In genomic region chr9:83936523-83936922, GRCh38 we compare ENCODE assay signal across 19 cellular contexts. TPM values are rescaled to one million over a fixed set of nuclear protein-coding genes. Genes with fewer than 3 reads are reported as not detected.
DNase-seq lines count a peak whose midpoint lies in the region; ATAC-seq and TF ChIP-seq lines count a peak whose summit lies in the region.
"Had no signal": no experiment of that assay in that cellular context is flagged by ENCODE, and none has a peak within 500 bp of the region (broad histone marks: within the 10 kb centered on the region; RNA-seq: fewer than 3 reads in every experiment).

No MANE protein-coding gene starts in this region.

- no peak overlapping the region for H3K56ac ChIP-seq in IMR-90 (ENCODE audit: extremely low read depth, insufficient read depth, low read length)

- H3K9me3 ChIP-seq in IMR-90 (ENCODE audit: control insufficient read depth, insufficient read depth, low read length) (no peaks in the 10 kb centered on the region), SK-N-SH (no peaks in the 10 kb centered on the region), A673 (ENCODE audit: low read depth, low read length, poor library complexity, severe bottlenecking) (no peaks in the 10 kb centered on the region)
- H3K9me3 ChIP-seq: A549; BLaER1 treated with 17β-estradiol and CSF1 and Interleukin-3, amounts not matched to agents 10 nM and 100 nM had no signal

- POLR2A ChIA-PET in IMR-90 (lab: Charles Lee; ENCODE audit: unreplicated experiment): no interaction called here
- POLR2A ChIA-PET in SK-N-SH (lab: Yijun Ruan, JAX): no interaction called here
- POLR2A ChIA-PET in A673 (lab: Charles Lee; ENCODE audit: low non-redundant PET): no interaction called here

- TF ChIP-seq RAD21 in IMR-90 (IDR thresholded peaks at IDR 0.05; ENCODE audit: low read length): no peak
- TF ChIP-seq RAD21 in SK-N-SH (IDR thresholded peaks at IDR 0.05; ENCODE audit: low read length): no peak

- H3K27me3 ChIP-seq in IMR-90 (ENCODE audit: control insufficient read depth, insufficient read depth, low read length) (no peaks in the 10 kb centered on the region), SK-N-SH (ENCODE audit: insufficient read depth) (no peaks in the 10 kb centered on the region), A673 (replicated peaks; ENCODE audit: insufficient read depth, low read depth, low read length, poor library complexity) (no peaks in the 10 kb centered on the region)
- H3K27me3 ChIP-seq: BLaER1 treated with 17β-estradiol and CSF1 and Interleukin-3, amounts not matched to agents 10 nM and 100 nM had no signal

- no peaks in the 10 kb centered on the region for H3K79me2 ChIP-seq in SK-N-SH (ENCODE audit: insufficient read depth)

- CTCF ChIA-PET in IMR-90 (lab: Yijun Ruan, JAX): interaction anchor here (0.6 to 3.9 kb wide), 3 partner anchors 320 to 1749 kb away, joined by 4 to 25 read pairs (median 8); no protein-coding TSS in a partner anchor
- CTCF ChIA-PET in SK-N-SH (lab: Yijun Ruan, JAX): interaction anchor here (0.6 to 6.3 kb wide), 11 partner anchors 10 to 438 kb away, joined by 3 to 69 read pairs (median 7); no protein-coding TSS in a partner anchor
- CTCF ChIA-PET in A673 (lab: Charles Lee): no interaction called here

- H2AK9ac ChIP-seq in IMR-90 (replicated peaks; ENCODE audit: low read depth, low read length, poor library complexity): no peak overlapping the region

- in situ Hi-C loops in IMR-90 (cut with MboI; ENCODE audit: low sequenced_read_pairs): loop anchor here (5.0 kb wide), 2 partner anchors 326 to 381 kb away; no protein-coding TSS in a partner anchor

- no CpG with 5 or more reads among the region's 6 CpGs for WGBS in IMR-90 (ENCODE audit: extremely low coverage in 2 of 2, insufficient read length in 1 of 2), 2 experiments
- WGBS in SK-N-SH (ENCODE audit: low lambda C conversion rate): 93% methylated on average over 6 of the region's 6 CpGs

- H3K4me3 Mint-ChIP-seq in mesothelial cell of epicardium: no peak overlapping the region
- H3K4me3 Mint-ChIP-seq: CD8-positive, alpha-beta memory T cell; H9 had no signal

- TF ChIP-seq CTCF in AG10803 (conservative IDR thresholded peaks at IDR 0.05; ENCODE audit: low read length): no peak
- no peak for TF ChIP-seq CTCF in IMR-90 (conservative IDR thresholded peaks at IDR 0.05; ENCODE audit: low read depth, low read length)
- TF ChIP-seq CTCF in SK-N-SH (IDR thresholded peaks at IDR 0.05): no peak
- no peak for TF ChIP-seq CTCF in mesothelial cell of epicardium (IDR thresholded peaks at IDR 0.05; ENCODE audit: unreplicated experiment)
- no peak for TF ChIP-seq CTCF in A673 (conservative IDR thresholded peaks at IDR 0.05; ENCODE audit: low read depth, low read length)

- H3K4me2 ChIP-seq in IMR-90 (ENCODE audit: low read depth, low read length) (no peak overlapping the region), SK-N-SH (no peak overlapping the region)
- H3K4me2 ChIP-seq: A549 had no signal

- H2AFZ ChIP-seq in IMR-90 (replicated peaks; ENCODE audit: low read length, poor library complexity): no peak overlapping the region
- no peak overlapping the region for H2AFZ ChIP-seq in SK-N-SH (ENCODE audit: low read depth)

- no peak overlapping the region for H3K9ac ChIP-seq in IMR-90 (ENCODE audit: low read depth, low read length)
- H3K9ac ChIP-seq in SK-N-SH: no peak overlapping the region
- H3K9ac ChIP-seq: BLaER1 treated with 17β-estradiol and CSF1 and Interleukin-3, amounts not matched to agents 10 nM and 100 nM had no signal

- H4K5ac ChIP-seq in IMR-90 (ENCODE audit: low read depth, low read length): no peak overlapping the region

- no peak overlapping the region for H3K23ac ChIP-seq in IMR-90 (ENCODE audit: low read depth, low read length)

- H2BK15ac ChIP-seq in IMR-90 (ENCODE audit: low read depth, low read length): no peak overlapping the region

- peaks cover 19% of the 10 kb centered on the region for H3K4me1 Mint-ChIP-seq in mesothelial cell of epicardium

- H2BK20ac ChIP-seq in IMR-90 (ENCODE audit: low read depth, low read length): no peak overlapping the region

- DNase-seq in AG10803 (ENCODE audit: low read depth) (peak; percentile 30), IMR-90 (no peak), SK-N-SH (no peak), fibroblast of gingiva (ENCODE audit: low read depth) (peak; percentile 30), mesothelial cell of epicardium (ENCODE audit: low spot score in 2 of 2, unreplicated experiment in 2 of 2) (no peak), NCI-H1417 treated with DMSO at 0.1 percent for 48 hours (lab: John Stamatoyannopoulos, UW) (no peak), NCI-H82 treated with DMSO at 0.1 percent for 48 hours (lab: John Stamatoyannopoulos, UW; ENCODE audit: unreplicated experiment) (no peak), A673 (ENCODE audit: low spot score) (no peak)
- DNase-seq: CD8-positive, alpha-beta memory T cell; DMS79 treated with DMSO at 0.1 percent for 48 hours; H9; NCI-H1417; NCI-H187 treated with DMSO at 0.1 percent for 48 hours; NCI-H2171; NCI-H526; SHP77 treated with DMSO at 0.1 percent for 48 hours had no signal

- no peak for ATAC-seq in IMR-90 (ENCODE audit: low read depth)
- ATAC-seq: A549, Panc1 had no signal

- H2BK120ac ChIP-seq in IMR-90 (ENCODE audit: low read depth, low read length): 0 out of 2 replicates have a peak overlapping the region, but pooled peaks have one; percentile 18

- H3K4ac ChIP-seq in IMR-90 (ENCODE audit: low read depth, low read length): no peak overlapping the region

- dilution Hi-C loops in IMR-90 (cut with HindIII; ENCODE audit: low sequenced_read_pairs, unreplicated experiment): no loop called here

- no peaks in the 10 kb centered on the region for H3K36me3 ChIP-seq in IMR-90 (ENCODE audit: control insufficient read depth, insufficient read depth, low read length)
- H3K36me3 ChIP-seq in SK-N-SH (replicated peaks in 1 of 2; ENCODE audit: control insufficient read depth in 1 of 2, insufficient read depth in 2 of 2, low read length in 1 of 2): peaks cover 5 to 9% of the 10 kb centered on the region in 2 experiments
- H3K36me3 ChIP-seq in A673 (ENCODE audit: insufficient read depth, low read length, poor library complexity, severe bottlenecking): no peaks in the 10 kb centered on the region
- H3K36me3 ChIP-seq: BLaER1 treated with 17β-estradiol and CSF1 and Interleukin-3, amounts not matched to agents 10 nM and 100 nM had no signal

- no peak overlapping the region for H4K8ac ChIP-seq in IMR-90 (ENCODE audit: low read depth in 2 of 2, low read length in 2 of 2)

- H3K4me3 ChIP-seq in AG10803 (ENCODE audit: low read length) (no peak overlapping the region), IMR-90 (ENCODE audit: insufficient read depth, low read depth, low read length) (no peak overlapping the region), SK-N-SH (ENCODE audit: low read depth in 2 of 2, low read length in 1 of 2) (no peak overlapping the region), A673 (ENCODE audit: low read depth, low read length, poor library complexity, severe bottlenecking) (no peak overlapping the region)
- H3K4me3 ChIP-seq: A549; BLaER1 treated with 17β-estradiol and CSF1 and Interleukin-3, amounts not matched to agents 10 nM and 100 nM had no signal

- H2AK5ac ChIP-seq in IMR-90 (ENCODE audit: low read depth, low read length): 0 out of 2 replicates have a peak overlapping the region, but pooled peaks have one; percentile 21

- no peaks in the 10 kb centered on the region for H3K9me3 Mint-ChIP-seq in mesothelial cell of epicardium
- H3K9me3 Mint-ChIP-seq: CD8-positive, alpha-beta memory T cell; H9 had no signal

- H3K27ac ChIP-seq in IMR-90 (ENCODE audit: insufficient read depth, low read length): no peak overlapping the region
- H3K27ac ChIP-seq in SK-N-SH (ENCODE audit: low read depth in 2 of 2, low read length in 1 of 2): no peak overlapping the region
- H3K27ac ChIP-seq in A673 (ENCODE audit: low read depth, low read length, poor library complexity, severe bottlenecking): no peak overlapping the region
- H3K27ac ChIP-seq: A549 had no signal

- intact Hi-C loops in IMR-90 (cut with micrococcal nuclease) (loop anchor here (10.0 kb wide), 1 partner anchor 1678 kb away; no protein-coding TSS in a partner anchor), A673 (cut with micrococcal nuclease; ENCODE audit: unreplicated experiment) (no loop called here)

- H4K20me1 ChIP-seq in IMR-90 (ENCODE audit: insufficient read depth, low read length) (no peaks in the 10 kb centered on the region), SK-N-SH (ENCODE audit: insufficient read depth) (no peaks in the 10 kb centered on the region)
- H4K20me1 ChIP-seq: BLaER1 treated with 17β-estradiol and CSF1 and Interleukin-3, amounts not matched to agents 10 nM and 100 nM had no signal

- H3K79me1 ChIP-seq in IMR-90 (ENCODE audit: low read depth in 1 of 2, low read length in 2 of 2): no peaks in the 10 kb centered on the region

- peaks cover 3% of the 10 kb centered on the region for H3K36me3 Mint-ChIP-seq in mesothelial cell of epicardium

- H3K18ac ChIP-seq in IMR-90 (ENCODE audit: low read depth, low read length): no peak overlapping the region

- H2BK5ac ChIP-seq in IMR-90 (ENCODE audit: low read depth, low read length, poor library complexity, severe bottlenecking): no peak overlapping the region

- TF ChIP-seq POLR2A in IMR-90 (IDR thresholded peaks at IDR 0.05; ENCODE audit: low read depth, low read length): no peak

- no peaks in the 10 kb centered on the region for H3K27me3 Mint-ChIP-seq in mesothelial cell of epicardium (ENCODE audit: low read depth)
- H3K27me3 Mint-ChIP-seq: CD8-positive, alpha-beta memory T cell had no signal

- no peak overlapping the region for H3K27ac Mint-ChIP-seq in mesothelial cell of epicardium
- H3K27ac Mint-ChIP-seq: H9 had no signal

- peaks cover 5% of the 10 kb centered on the region for H3K4me1 ChIP-seq in IMR-90 (ENCODE audit: control insufficient read depth, insufficient read depth, low read length)
- H3K4me1 ChIP-seq in SK-N-SH (ENCODE audit: control insufficient read depth in 1 of 2, insufficient read depth in 2 of 2, low read depth in 1 of 2, low read length in 1 of 2): peaks cover 2 to 32% of the 10 kb centered on the region in 2 experiments; a peak in 2 of 4 replicates
- H3K4me1 ChIP-seq in A673 (ENCODE audit: insufficient read depth, low read length, poor library complexity, severe bottlenecking): peaks cover 41% of the 10 kb centered on the region

- TF ChIP-seq EP300 in SK-N-SH (IDR thresholded peaks at IDR 0.05; ENCODE audit: borderline replicate concordance in 1 of 2, low read depth in 1 of 2, low read length in 1 of 2): no peak

- H3K9me2 ChIP-seq in SK-N-SH: no peaks in the 10 kb centered on the region

- H3F3A ChIP-seq in SK-N-SH (replicated peaks; ENCODE audit: insufficient read depth): peaks cover 13% of the 10 kb centered on the region

- H4K91ac ChIP-seq in IMR-90 (ENCODE audit: insufficient read depth, low read depth, low read length): no peak overlapping the region

- BruUV-seq in IMR-90 (replicated peaks; lab: Mats Ljungman, UMichigan): no TSS peak
- BruUV-seq in A673 (replicated peaks; lab: Mats Ljungman, UMichigan): no TSS peak

- 0 out of 2 replicates have a peak overlapping the region, but pooled peaks have one; percentile 44 for H3K14ac ChIP-seq in IMR-90 (replicated peaks; ENCODE audit: low read depth, low read length)

- peaks cover 2% of the 10 kb centered on the region; the same call in 1 of the 2 replicates for H3K9me1 ChIP-seq in IMR-90 (ENCODE audit: insufficient read depth, low read length)

RNA-seq across cellular contexts. Expression of gene KIF27, which starts 15.3 kb away (rescaled TPM):
- 1.6 and 2.2 TPM in 2 replicates for total RNA-seq in IMR-90 (2012; rRNA removed)
- 0.32 and 0.60 TPM in 2 replicates for polyA plus RNA-seq in IMR-90 (2012; rRNA removed)
- 0.03 and 0.05 TPM in 2 replicates for polyA plus RNA-seq in IMR-90 (2012; cell fraction: cytosol; rRNA removed)
- polyA plus RNA-seq in IMR-90 (2012; cell fraction: nucleus; rRNA removed; ENCODE audit: low replicate concordance): 0.11 and 0.76 TPM in 2 replicates
- polyA plus RNA-seq in SK-N-SH (2012; rRNA removed): 0.78 and 0.81 TPM in 2 replicates
- 0.68 and 0.95 TPM in 2 replicates for polyA plus RNA-seq in SK-N-SH (2012; cell fraction: cytosol; rRNA removed)
- polyA plus RNA-seq in SK-N-SH (2012; cell fraction: nucleus; rRNA removed): 0.77 and 2.3 TPM in 2 replicates
- total RNA-seq in mesothelial cell of epicardium: 11.6 to 13.7 TPM (median 13.2 TPM) in 3 replicates
- 8.5 and 9.2 TPM in 2 replicates for total RNA-seq in A673 (2021)

RNA-seq across cellular contexts. Expression of gene HNRNPK, which starts 43.5 kb away (rescaled TPM):
- total RNA-seq in IMR-90 (2012; rRNA removed) (422 and 601 TPM in 2 replicates), mesothelial cell of epicardium (672 to 696 TPM (median 682 TPM) in 3 replicates), A673 (2021) (799 and 872 TPM in 2 replicates)
- polyA plus RNA-seq in IMR-90 (2012; rRNA removed) (419 and 458 TPM in 2 replicates), SK-N-SH (2012; rRNA removed) (470 and 474 TPM in 2 replicates)
- polyA plus RNA-seq in IMR-90 (2012; cell fraction: cytosol; rRNA removed): 149 and 205 TPM in 2 replicates
- 124 and 330 TPM in 2 replicates for polyA plus RNA-seq in IMR-90 (2012; cell fraction: nucleus; rRNA removed; ENCODE audit: low replicate concordance)
- polyA plus RNA-seq in SK-N-SH (2012; cell fraction: cytosol; rRNA removed): 481 and 493 TPM in 2 replicates
- 411 and 462 TPM in 2 replicates for polyA plus RNA-seq in SK-N-SH (2012; cell fraction: nucleus; rRNA removed)

RNA-seq across cellular contexts. Expression of gene RMI1, which starts 44.1 kb away (rescaled TPM):
- 6.8 and 12.8 TPM in 2 replicates for total RNA-seq in IMR-90 (2012; rRNA removed)
- 2.7 and 4.4 TPM in 2 replicates for polyA plus RNA-seq in IMR-90 (2012; rRNA removed)
- polyA plus RNA-seq in IMR-90 (2012; cell fraction: cytosol; rRNA removed): 0.38 and 0.65 TPM in 2 replicates
- 0.11 and 1.7 TPM in 2 replicates for polyA plus RNA-seq in IMR-90 (2012; cell fraction: nucleus; rRNA removed; ENCODE audit: low replicate concordance)
- polyA plus RNA-seq in SK-N-SH (2012; rRNA removed): 0.96 and 1.0 TPM in 2 replicates
- polyA plus RNA-seq in SK-N-SH (2012; cell fraction: cytosol; rRNA removed): 2.5 and 2.9 TPM in 2 replicates
- polyA plus RNA-seq in SK-N-SH (2012; cell fraction: nucleus; rRNA removed): 0.69 and 1.4 TPM in 2 replicates
- total RNA-seq in mesothelial cell of epicardium: 8.8 to 9.8 TPM (median 9.2 TPM) in 3 replicates
- 32.2 and 36.4 TPM in 2 replicates for total RNA-seq in A673 (2021)

Comparison
In these comparisons a context has a peak if more than half of its experiments do, and no peak if none do; other contexts are left out.
1. DNase-seq: peak in AG10803 (single experiment) and fibroblast of gingiva (single experiment); none in IMR-90 (single experiment), SK-N-SH (single experiment), mesothelial cell of epicardium (0 of 2), NCI-H1417 treated with DMSO at 0.1 percent for 48 hours (single experiment), NCI-H82 treated with DMSO at 0.1 percent for 48 hours (single experiment) and A673 (single experiment).